ENCODE assay signal across 8 cellular contexts in the genomic region with DNA sequence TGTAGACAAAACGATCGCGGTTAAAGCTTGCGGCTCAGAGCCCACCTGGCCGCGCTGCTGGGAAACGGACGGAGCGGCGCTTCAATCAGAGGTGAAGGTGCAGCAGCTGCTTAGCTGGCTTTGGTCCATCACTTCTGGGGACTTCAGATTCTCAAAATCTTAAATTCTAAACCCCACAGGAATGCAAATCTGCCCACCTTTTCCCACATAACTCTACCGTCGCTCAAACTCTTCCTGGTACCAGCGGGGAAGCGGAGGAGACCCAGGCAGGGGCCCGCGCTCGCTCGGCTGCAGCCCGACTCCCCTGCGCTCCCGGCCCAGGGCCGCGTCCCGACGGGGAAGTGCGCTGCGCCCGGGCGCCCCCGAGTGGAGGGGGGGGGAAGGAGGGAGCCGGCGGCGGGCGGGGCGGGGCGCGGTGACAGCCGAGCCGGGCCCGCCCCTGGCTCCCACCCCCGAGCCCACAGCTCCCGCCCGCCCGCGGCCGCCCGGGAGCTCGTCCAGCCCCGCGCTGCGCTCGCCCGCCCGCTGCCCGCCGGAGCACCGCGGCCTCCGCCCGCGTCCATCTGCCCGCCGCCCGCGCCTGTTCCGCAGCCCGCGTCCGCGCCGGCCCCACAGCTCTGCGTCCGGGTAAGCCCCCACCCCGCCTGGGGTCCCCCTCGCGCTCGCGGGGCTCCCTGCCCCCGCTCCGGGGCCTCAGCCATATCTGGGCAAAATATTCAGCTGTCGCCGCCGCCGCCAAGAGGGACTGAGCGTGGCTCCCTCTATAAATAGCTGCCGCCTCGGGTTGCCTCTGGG. TPM values are rescaled to one million over a fixed set of nuclear protein-coding genes. Genes with fewer than 3 reads are reported as not detected.
A peak's percentile ranks its signal among the peaks of the same experiment; 100 is the strongest.
DNase-seq lines count a peak whose midpoint lies in the region; ATAC-seq and TF ChIP-seq lines count a peak whose summit lies in the region.

A gene (plus strand): TSS at position 490 of the 795 bp plus-strand sequence. CDS start 22,523 bp downstream, outside the sequence.

- H3K27me3 ChIP-seq in BLaER1 (peaks cover 75% of the 10 kb centered on the region), transverse colon (peaks cover 53% of the 10 kb centered on the region)

- H3K9me3 Mint-ChIP-seq in activated T-cell treated with anti-CD3 and anti-CD28 coated beads, Interleukin-2, amount 50 U/mL, for 72 hours: no peaks in the 10 kb centered on the region
- peaks cover 29% of the 10 kb centered on the region for H3K9me3 Mint-ChIP-seq in nephron progenitor cell

- H3K27me3 Mint-ChIP-seq in activated T-cell treated with anti-CD3 and anti-CD28 coated beads, Interleukin-2, amount 50 U/mL, for 72 hours (ENCODE audit: low read depth): peaks cover 20% of the 10 kb centered on the region
- H3K27me3 Mint-ChIP-seq in nephron progenitor cell (ENCODE audit: low read depth, poor library complexity): peaks cover 42% of the 10 kb centered on the region

- TF ChIP-seq POLR2A in transverse colon (IDR thresholded peaks at IDR 0.05): no peak

- H3K9ac ChIP-seq in BLaER1: 0 out of 2 replicates have a peak within 1 kb of the TSS, but pooled peaks have one; percentile 6

- 1% methylated on average over 28 of the region's 87 CpGs; no CpG with 5 or more reads in 1 of the 2 donors for WGBS in transverse colon (ENCODE audit: low coverage in 1 of 2), 2 donors

- H3K27ac ChIP-seq in BLaER1 (no peak within 1 kb of the TSS), transverse colon (peak within 1 kb of the TSS; percentile 79 to 86 (median 84))

- in situ Hi-C loops in transverse colon (cut with MboI; ENCODE audit: low pct_ligation_motif_present in 1 of 4, low pct_unique_long_range_greater_than_20kb in 1 of 4, low sequenced_read_pairs in 3 of 4): no loop called here

- H3K4me1 ChIP-seq in BLaER1: peaks cover 10% of the 10 kb centered on the region
- H3K4me1 ChIP-seq in transverse colon: peaks cover 7 to 37% (median 16%) of the 10 kb centered on the region in 4 donors

- peaks cover 26% of the 10 kb centered on the region for H4K20me1 ChIP-seq in BLaER1

- H3K4me3 Mint-ChIP-seq in activated T-cell treated with anti-CD3 and anti-CD28 coated beads, Interleukin-2, amount 50 U/mL, for 72 hours: peak within 1 kb of the TSS; percentile 80 to 90
- H3K4me3 Mint-ChIP-seq in nephron progenitor cell: peak within 1 kb of the TSS; percentile 75

- ATAC-seq in GM18909 (IDR thresholded peaks at IDR 0.05; ENCODE audit: poor library complexity, unreplicated experiment) (peak; percentile 61), HG03139 (IDR thresholded peaks at IDR 0.05; ENCODE audit: unreplicated experiment) (peak; percentile 46)
- ATAC-seq in activated T-cell treated with anti-CD3 and anti-CD28 coated beads, Interleukin-2, amount 50 U/mL, for 72 hours (replicated peaks in 1 of 2): peak; percentile 78 to 81

- peak within 1 kb of the TSS; percentile 96 for H3K4me2 ChIP-seq in BLaER1

- peak; percentile 61 for DNase-seq in NCI-H748 treated with DMSO at 0.1 percent for 48 hours (lab: John Stamatoyannopoulos, UW)
- DNase-seq in activated T-cell treated with anti-CD3 and anti-CD28 coated beads, Interleukin-2, amount 50 U/mL, for 72 hours: peak; percentile 54 to 63
- DNase-seq in foreskin fibroblast: peak; percentile 34 to 71
- DNase-seq in nephron progenitor cell: peak; percentile 74
- DNase-seq in transverse colon: peak; percentile 79

- peaks cover 2 to 4% of the 10 kb centered on the region in 2 donors for H3K36me3 Mint-ChIP-seq in activated T-cell treated with anti-CD3 and anti-CD28 coated beads, Interleukin-2, amount 50 U/mL, for 72 hours (ENCODE audit: insufficient read depth in 2 of 2)
- no peaks in the 10 kb centered on the region for H3K36me3 Mint-ChIP-seq in nephron progenitor cell (ENCODE audit: low read depth)

- TF ChIP-seq EP300 in transverse colon (IDR thresholded peaks at IDR 0.05; ENCODE audit: low read depth): no peak

- H3K9me3 ChIP-seq in BLaER1: peaks cover 29% of the 10 kb centered on the region
- no peaks in the 10 kb centered on the region for H3K9me3 ChIP-seq in transverse colon

- intact Hi-C loops in transverse colon (cut with DNase I; ENCODE audit: low total_unique reads): no loop called here

- H3K4me3 ChIP-seq in BLaER1 (peak within 1 kb of the TSS; percentile 65), foreskin fibroblast (ENCODE audit: low read depth in 1 of 2, low read length in 2 of 2) (peak within 1 kb of the TSS; percentile 45 to 49), transverse colon (peak within 1 kb of the TSS; percentile 63 to 94 (median 83))

- no peak for TF ChIP-seq CTCF in foreskin fibroblast (IDR thresholded peaks at IDR 0.05; ENCODE audit: low read depth, low read length)
- no peak for TF ChIP-seq CTCF in nephron progenitor cell (IDR thresholded peaks at IDR 0.05)
- peak in 1 of 5 experiments; percentile 25 for TF ChIP-seq CTCF in transverse colon (IDR thresholded peaks at IDR 0.05)

- peaks cover 22% of the 10 kb centered on the region for H3K4me1 Mint-ChIP-seq in activated T-cell treated with anti-CD3 and anti-CD28 coated beads, Interleukin-2, amount 50 U/mL, for 72 hours (ENCODE audit: low read depth)
- peaks cover 19% of the 10 kb centered on the region for H3K4me1 Mint-ChIP-seq in nephron progenitor cell

- H3K36me3 ChIP-seq in BLaER1 (peaks cover 6% of the 10 kb centered on the region), transverse colon (peaks cover 0 to 4% (median under 1%) of the 10 kb centered on the region in 4 donors)

- no peak within 1 kb of the TSS for H3K27ac Mint-ChIP-seq in activated T-cell treated with anti-CD3 and anti-CD28 coated beads, Interleukin-2, amount 50 U/mL, for 72 hours
- peak within 1 kb of the TSS; percentile 64 for H3K27ac Mint-ChIP-seq in nephron progenitor cell

RNA-seq across cellular contexts. Expression of the gene that starts here (rescaled TPM):
- 1 to 10 TPM; 3.8 to 5.4 TPM for total RNA-seq in activated T-cell treated with anti-CD3 and anti-CD28 coated beads, Interleukin-2, amount 50 U/mL, for 72 hours
- total RNA-seq in transverse colon: 10 to 100 TPM in 1 of 4 donors, 1 to 10 TPM in 3; 4.2 to 11.6 (median 7.1) TPM
